ENCODE assay signal across 9 cellular contexts in the genomic region with DNA sequence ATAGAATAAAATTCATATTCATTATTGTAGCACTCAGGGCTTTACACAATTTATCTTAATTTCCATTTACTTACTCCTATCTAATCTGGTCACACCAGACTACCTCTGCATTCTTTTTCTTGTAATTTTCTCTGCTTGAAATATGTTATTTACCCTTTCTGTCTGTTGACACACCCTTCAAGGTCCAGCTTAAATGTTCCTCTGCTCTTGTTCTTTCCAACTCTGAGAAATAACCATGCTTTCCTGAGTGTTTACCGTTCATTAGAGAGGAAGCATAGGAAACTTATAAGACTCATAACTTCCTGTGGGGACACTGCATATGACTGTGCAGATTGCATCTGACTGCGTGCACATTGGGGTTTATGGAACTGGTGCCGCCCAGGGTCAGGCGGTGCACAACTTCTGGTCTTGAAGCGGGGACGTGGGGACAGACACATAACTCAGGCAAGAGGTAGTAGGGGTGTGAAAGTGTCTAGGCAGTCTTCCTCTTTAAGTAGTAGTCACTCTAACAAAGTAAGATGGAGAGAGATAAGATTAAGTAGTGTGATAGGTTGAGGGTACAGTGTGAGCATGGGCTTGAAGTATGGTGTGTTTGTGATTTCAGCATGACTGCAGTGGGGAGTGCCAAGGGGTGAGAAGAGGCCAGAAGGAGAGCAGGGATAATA. TPM values are rescaled to one million over a fixed set of nuclear protein-coding genes. Genes with fewer than 3 reads are reported as not detected.
DNase-seq lines count a peak whose midpoint lies in the region; ATAC-seq, FAIRE-seq and TF ChIP-seq lines count a peak whose summit lies in the region.
"Had no signal": no experiment of that assay in that cellular context is flagged by ENCODE, and none has a peak within 500 bp of the region (broad histone marks: within the 10 kb centered on the region; RNA-seq: fewer than 3 reads in every experiment).

No MANE protein-coding gene starts in this region.

- no peaks in the 10 kb centered on the region for H4K20me1 ChIP-seq in K562 (replicated peaks; ENCODE audit: control insufficient read depth, insufficient read depth, low read length)
- H4K20me1 ChIP-seq in H9 (ENCODE audit: control insufficient read depth, insufficient read depth, insufficient read length): no peaks in the 10 kb centered on the region

- POLR2A ChIA-PET in K562 (lab: Yijun Ruan, JAX): interaction anchor here (1.2 to 1.8 kb wide), 2 partner anchors 54 to 56 kb away, joined by 3 to 5 read pairs; no protein-coding TSS in a partner anchor

- H4K91ac ChIP-seq in H9 (ENCODE audit: insufficient read length, low read depth, low read length): no peak overlapping the region

- peak; percentile 58 for FAIRE-seq in K562 (lab: Jason Lieb, UNC)
- FAIRE-seq: endometrium had no signal

- H4K8ac ChIP-seq in H9 (replicated peaks; ENCODE audit: insufficient read length, low read depth, low read length): no peak overlapping the region

- H3K79me1 ChIP-seq in H9 (ENCODE audit: insufficient read depth, low read depth, low read length, poor library complexity, severe bottlenecking): no peaks in the 10 kb centered on the region

- ATAC-seq in K562: peak; percentile 79
- no peak for ATAC-seq in GM19467 (IDR thresholded peaks at IDR 0.05; ENCODE audit: unreplicated experiment)
- no peak for ATAC-seq in GM18517 (IDR thresholded peaks at IDR 0.05; ENCODE audit: unreplicated experiment)

- no peak overlapping the region for H3K4me3 Mint-ChIP-seq in H9

- H3K9me3 ChIP-seq in K562 (replicated peaks; ENCODE audit: control insufficient read depth, insufficient read depth, low read depth, low read length) (no peaks in the 10 kb centered on the region), H9 (ENCODE audit: control insufficient read depth, low read depth, low read length) (no peaks in the 10 kb centered on the region)

- H2BK120ac ChIP-seq in H9 (ENCODE audit: low read depth, low read length, poor library complexity, severe bottlenecking): no peak overlapping the region

- TF ChIP-seq EP300 in K562 (IDR thresholded peaks at IDR 0.05; ENCODE audit: low read length): peak; percentile 66

- peak overlapping the region; percentile 45; the same call in 2 of the 3 replicates for H3K27ac ChIP-seq in K562 (ENCODE audit: extremely low read depth, low read depth, low read length)
- peak overlapping the region in 13 of 21 experiments; percentile 11 to 79 (median 49) for H3K27ac ChIP-seq in skin epidermis
- H3K27ac ChIP-seq in H9 (ENCODE audit: insufficient read length, low read depth, low read length): no peak overlapping the region

- H3K36me3 ChIP-seq in K562 (ENCODE audit: control insufficient read depth, insufficient read depth, low read length): no peaks in the 10 kb centered on the region

- no peak overlapping the region for H3K4ac ChIP-seq in H9 (ENCODE audit: low read depth, low read length)

- H4K5ac ChIP-seq in H9 (ENCODE audit: insufficient read length, low read depth, low read length): no peak overlapping the region

- H3K56ac ChIP-seq in H9 (ENCODE audit: insufficient read length, low read depth, low read length): no peak overlapping the region

- H2BK20ac ChIP-seq in H9 (ENCODE audit: low read depth, low read length, poor library complexity, severe bottlenecking): no peak overlapping the region

- BruUV-seq in K562 (replicated peaks; lab: Mats Ljungman, UMichigan): no TSS peak

- H3K27ac Mint-ChIP-seq in H9: no peak overlapping the region; a peak in 1 of 7 replicates

- H3K27me3 Mint-ChIP-seq in H9 (ENCODE audit: low read depth): no peaks in the 10 kb centered on the region

- H3K4me1 ChIP-seq in K562 (replicated peaks in 1 of 2; ENCODE audit: control insufficient read depth in 2 of 2, insufficient read depth in 2 of 2, low read length in 2 of 2) (peaks cover 9 to 21% of the 10 kb centered on the region in 2 experiments; a peak in 4 of 5 replicates), H9 (ENCODE audit: insufficient read depth, low read length) (peaks cover 3% of the 10 kb centered on the region; the same call in 1 of the 2 replicates)

- no peak overlapping the region for H3K14ac ChIP-seq in H9 (ENCODE audit: insufficient read depth, low read length)

- H3K18ac ChIP-seq in H9 (ENCODE audit: insufficient read length, low read depth, low read length): no peak overlapping the region

- intact Hi-C loops in K562 (cut with micrococcal nuclease): loop anchor here (1.0 kb wide), 1 partner anchor 57 kb away; no protein-coding TSS in a partner anchor

- no peak for TF ChIP-seq POLR2A in K562 (conservative IDR thresholded peaks at IDR 0.05)

- H3T11ph ChIP-seq in H9 (ENCODE audit: low read length): no peak overlapping the region

- no peaks in the 10 kb centered on the region for H3K36me3 Mint-ChIP-seq in H9 (ENCODE audit: insufficient read depth in 1 of 3, low read depth in 3 of 3)

- no peak overlapping the region for H3K23ac ChIP-seq in H9 (ENCODE audit: insufficient read length, low read depth, low read length)

- H2AK5ac ChIP-seq in H9 (ENCODE audit: insufficient read length, low read length): no peak overlapping the region

- H3K9ac ChIP-seq in K562 (ENCODE audit: insufficient read depth in 1 of 2, low read depth in 2 of 2, low read length in 2 of 2): no peak overlapping the region
- no peak overlapping the region for H3K9ac ChIP-seq in H9 (ENCODE audit: extremely low read depth, insufficient read length, low read length)

- H3K4me1 Mint-ChIP-seq in H9: peaks cover 5 to 11% of the 10 kb centered on the region in 2 experiments; a peak in 3 of 4 replicates

- peak overlapping the region; percentile 56; the same call in 1 of the 2 replicates for H3K4me2 ChIP-seq in K562 (ENCODE audit: insufficient read depth, low read length)
- no peak overlapping the region for H3K4me2 ChIP-seq in H9 (ENCODE audit: insufficient read depth, insufficient read length, low read length)

- TF ChIP-seq CTCF in GM20000 (IDR thresholded peaks at IDR 0.05; ENCODE audit: extremely low read depth, missing control alignments) (no peak), K562 (IDR thresholded peaks at IDR 0.05 in 2 of 3, conservative IDR thresholded peaks at IDR 0.05 in 1 of 3; ENCODE audit: insufficient read depth in 2 of 3, low read depth in 1 of 3, low read length in 3 of 3) (no peak), H9 (conservative IDR thresholded peaks at IDR 0.05) (no peak)

- WGBS in K562 (ENCODE audit: insufficient coverage, low coverage, missing lambda C conversion rate): 2% methylated on average over 6 of the region's 6 CpGs
- WGBS in H9 (ENCODE audit: extremely low coverage, insufficient read length, low lambda C conversion rate): no CpG with 5 or more reads among the region's 6 CpGs

- no peak overlapping the region for H2BK5ac ChIP-seq in H9 (ENCODE audit: insufficient read length, low read length)

- H3K79me2 ChIP-seq in K562 (ENCODE audit: control insufficient read depth, insufficient read depth, low read length) (no peaks in the 10 kb centered on the region), H9 (ENCODE audit: insufficient read depth, low read length) (no peaks in the 10 kb centered on the region)

- no peak overlapping the region for H3K4me3 ChIP-seq in K562
- no peak overlapping the region for H3K4me3 ChIP-seq in skin epidermis

- DNase-seq in GM20000 (ENCODE audit: low spot score) (peak; percentile 22), T-helper 9 cell (peak; percentile 36), K562 (ENCODE audit: extremely low read depth in 1 of 4, low spot score in 3 of 4) (peak; percentile 7 to 58 (median 19)), EL (no peak), H9 (no peak)

- H3K9me1 ChIP-seq in K562 (ENCODE audit: control insufficient read depth, insufficient read depth, low read length): no peaks in the 10 kb centered on the region

- no peak overlapping the region for H2BK12ac ChIP-seq in H9 (ENCODE audit: insufficient read length, low read depth, low read length)

- CTCF ChIA-PET in K562 (lab: Yijun Ruan, JAX; ENCODE audit: low intra/inter-chr PET ratio): no interaction called here

- no peak for TF ChIP-seq RAD21 in K562 (CRISPR knock-in tag; conservative IDR thresholded peaks at IDR 0.05 in 1 of 2, IDR thresholded peaks at IDR 0.05 in 1 of 2)

- H3K27me3 ChIP-seq in K562 (ENCODE audit: control insufficient read depth in 2 of 2, insufficient read depth in 2 of 2, low read length in 2 of 2) (no peaks in the 10 kb centered on the region), H9 (ENCODE audit: insufficient read depth, low read length) (no peaks in the 10 kb centered on the region)

- H2AFZ ChIP-seq in K562 (ENCODE audit: low read depth, low read length) (no peak overlapping the region), H9 (ENCODE audit: low read length) (no peak overlapping the region)

- H3K23me2 ChIP-seq in H9 (ENCODE audit: insufficient read length, low read depth, low read length, poor library complexity, severe bottlenecking): no peaks in the 10 kb centered on the region

- in situ Hi-C loops in K562 (cut with MboI): loop anchor here (5.0 kb wide), 1 partner anchor 58 kb away; no protein-coding TSS in a partner anchor

- H2BK15ac ChIP-seq in H9 (ENCODE audit: low read depth, low read length): no peak overlapping the region

- H3K9me3 Mint-ChIP-seq in H9: no peaks in the 10 kb centered on the region

RNA-seq across cellular contexts. Expression of gene FOXJ2, which starts 42.6 kb away (rescaled TPM):
- total RNA-seq in K562 (2011; cell fraction: chromatin; rRNA removed; ENCODE audit: low replicate concordance): 4.7 and 7.3 TPM in 2 replicates
- 4.7 and 4.9 TPM in 2 replicates for total RNA-seq in K562 (2011; cell fraction: nucleolus; rRNA removed)
- total RNA-seq in K562 (2011; cell fraction: nucleoplasm; rRNA removed): 4.8 and 7.8 TPM in 2 replicates
- 2.9 and 4.0 TPM in 2 replicates for total RNA-seq in K562 (2014; rRNA removed)
- total RNA-seq in K562 (2014; rRNA removed; fragmentation: Illumina TruSeq; extraction: Trizol): 1.9 and 2.1 TPM in 2 replicates
- total RNA-seq in K562 (2015; rRNA removed; fragmentation: Illumina TruSeq; extraction: Trizol): 2.4 and 2.5 TPM in 2 replicates
- 6.6 and 6.8 TPM in 2 replicates for total RNA-seq in K562 (2021)
- 2.3 and 3.2 TPM in 2 replicates for polyA plus RNA-seq in K562 (2011; rRNA removed)
- polyA plus RNA-seq in K562 (2011; cell fraction: cytosol; rRNA removed): 1.6 and 2.1 TPM in 2 replicates
- 4.8 and 7.3 TPM in 2 replicates for polyA plus RNA-seq in K562 (2011; cell fraction: nucleus; rRNA removed)
- 5.1 and 6.6 TPM in 2 replicates for polyA plus RNA-seq in K562 (2012)
- 5.7 and 7.5 TPM in 2 replicates for polyA plus RNA-seq in K562 (2014; fragmentation: Illumina TruSeq; extraction: Trizol)
- polyA plus RNA-seq in K562 (2014; fragmentation: Nextera tagmentation; extraction: Ambion mirVana): 1 to 10 TPM; 1.0 to 1.1 TPM
- polyA plus RNA-seq in K562 (2014; rRNA removed): 3.7 and 4.2 TPM in 2 replicates
- polyA minus RNA-seq in K562 (2011; rRNA and poly(A)+ RNA removed): 2.2 TPM in 2 replicates
- polyA minus RNA-seq in K562 (2011; cell fraction: cytosol; rRNA and poly(A)+ RNA removed): 2.2 and 3.4 TPM in 2 replicates
- polyA minus RNA-seq in K562 (2011; cell fraction: nucleus; rRNA and poly(A)+ RNA removed): 1.6 and 2.4 TPM in 2 replicates
- total RNA-seq in H9 (2021): 5.5 and 5.9 TPM in 2 replicates

RNA-seq across cellular contexts. Expression of gene SLC2A3, which starts 54.0 kb away (rescaled TPM):
- total RNA-seq in K562 (2011; cell fraction: chromatin; rRNA removed; ENCODE audit: low replicate concordance): 809 and 942 TPM in 2 replicates
- total RNA-seq in K562 (2011; cell fraction: nucleolus; rRNA removed): 602 and 714 TPM in 2 replicates
- total RNA-seq in K562 (2011; cell fraction: nucleoplasm; rRNA removed): 822 and 830 TPM in 2 replicates
- total RNA-seq in K562 (2014; rRNA removed) (64.0 and 67.3 TPM in 2 replicates), K562 (2014; rRNA removed; fragmentation: Illumina TruSeq; extraction: Trizol) (119 and 138 TPM in 2 replicates), K562 (2015; rRNA removed; fragmentation: Illumina TruSeq; extraction: Trizol) (78.9 and 86.3 TPM in 2 replicates), K562 (2021) (140 and 161 TPM in 2 replicates), H9 (2021) (569 and 581 TPM in 2 replicates)
- polyA plus RNA-seq in K562 (2011; rRNA removed) (296 and 491 TPM in 2 replicates), K562 (2014; fragmentation: Illumina TruSeq; extraction: Trizol) (101 and 104 TPM in 2 replicates), K562 (2014; fragmentation: Nextera tagmentation; extraction: Ambion mirVana) (100 to 1,000 TPM in 1 of 2 experiments, 10 to 100 TPM in 1; 93.4 to 129 TPM), K562 (2014; rRNA removed) (97.9 and 98.7 TPM in 2 replicates)
- polyA plus RNA-seq in K562 (2011; cell fraction: cytosol; rRNA removed): 291 and 361 TPM in 2 replicates
- 164 and 209 TPM in 2 replicates for polyA plus RNA-seq in K562 (2011; cell fraction: nucleus; rRNA removed)
- polyA plus RNA-seq in K562 (2012): 81.0 and 167 TPM in 2 replicates
- 452 and 599 TPM in 2 replicates for polyA minus RNA-seq in K562 (2011; rRNA and poly(A)+ RNA removed)
- 168 and 265 TPM in 2 replicates for polyA minus RNA-seq in K562 (2011; cell fraction: cytosol; rRNA and poly(A)+ RNA removed)
- polyA minus RNA-seq in K562 (2011; cell fraction: nucleus; rRNA and poly(A)+ RNA removed): 149 and 249 TPM in 2 replicates

Comparison
In these comparisons a context has a peak if more than half of its experiments do, and no peak if none do; other contexts are left out.
1. DNase-seq: peak in GM20000 (single experiment), T-helper 9 cell (single experiment) and K562 (4 of 4); none in EL (single experiment) and H9 (single experiment).